Comparison of ENCODE assay signal across 26 cellular contexts in genomic region chr11:24351179-24351578, GRCh38.
"Had no signal": no experiment of that assay in that cellular context is flagged by ENCODE, and none has a peak within 500 bp of the region (broad histone marks: within the 10 kb centered on the region; RNA-seq: fewer than 3 reads in every experiment).

No MANE protein-coding gene starts in this region.

- H3K9me3 ChIP-seq: suprapubic skin, testis, thoracic aorta, thyroid gland, tibial artery, tibial nerve, transverse colon, upper lobe of left lung, upper lobe of right lung, uterus, vagina had no signal

- H3K27ac ChIP-seq: stomach, suprapubic skin, testis, thoracic aorta, thyroid gland, tibial artery, tibial nerve, transverse colon, upper lobe of left lung, upper lobe of right lung, uterus, vagina had no signal

- H3K36me3 ChIP-seq: stomach, suprapubic skin, thoracic aorta, thyroid gland, tibial artery, tibial nerve, transverse colon, upper lobe of left lung, upper lobe of right lung, uterus, vagina had no signal

- H3K27me3 ChIP-seq: stomach, suprapubic skin, testis, thyroid gland, tibial artery, tibial nerve, transverse colon, upper lobe of left lung, upper lobe of right lung, uterus, vagina had no signal

- DNase-seq: stimulated activated CD4-positive, alpha-beta T cell treated with anti-CD3 and anti-CD28 coated beads, Interleukin-2, amount 100 ng/mL, for 48 hours; stimulated activated CD4-positive, alpha-beta T cell treated with anti-CD3 and anti-CD28 coated beads, Interleukin-4, amount 100 ng/mL, for 1 hour; stimulated activated CD4-positive, alpha-beta T cell treated with anti-CD3 and anti-CD28 coated beads, Interleukin-4, amount 100 ng/mL, for 24 hours; stimulated activated CD4-positive, alpha-beta T cell treated with anti-CD3 and anti-CD28 coated beads, Interleukin-4, amount 100 ng/mL, for 4 hours; stimulated activated CD8-positive, alpha-beta memory T cell treated with anti-CD3 and anti-CD28 coated beads, Interleukin-4, amount 100 ng/mL, for 48 hours; stimulated activated naive B cell treated with anti-CD40 and anti-IgM and Interleukin-4, amounts not matched to agents 10 μg/mL and 1 μg/mL and 100 μg/mL, for 72 hours; stimulated activated naive CD4-positive, alpha-beta T cell; stimulated activated naive CD4-positive, alpha-beta T cell treated with Interleukin-2 at 50 U/mL for 16 hours; stimulated activated naive CD8-positive, alpha-beta T cell treated with anti-CD3 and anti-CD28 coated beads, Interleukin-15, amount 100 ng/mL, for 72 hours; stimulated activated naive CD8-positive, alpha-beta T cell treated with anti-CD3 and anti-CD28 coated beads, Interleukin-15, Interleukin-2, amounts not matched to agents 100 U/mL and 50 U/mL, for 24 hours; stomach; substantia nigra; testis; thyroid gland; tibial artery; transverse colon; trophoblast cell; upper lobe of left lung; upper lobe of right lung; uterus had no signal

- H3K4me1 ChIP-seq: stomach, suprapubic skin, testis, thyroid gland, tibial artery, tibial nerve, transverse colon, upper lobe of left lung, upper lobe of right lung, uterus, vagina had no signal

- H3K4me3 ChIP-seq: stomach, suprapubic skin, testis, thoracic aorta, thyroid gland, tibial artery, tibial nerve, transverse colon, upper lobe of left lung, upper lobe of right lung, uterus, vagina had no signal

- ATAC-seq: stimulated activated effector memory CD8-positive, alpha-beta T cell treated with anti-CD3 and anti-CD28 coated beads, Interleukin-12 subunit alpha, Interleukin-12 subunit beta, amount 100 ng/mL, for 72 hours; stimulated activated memory B cell treated with anti-CD40 and anti-IgM and Interleukin-4, amounts not matched to agents 10 μg/mL and 1 μg/mL and 100 μg/mL, for 72 hours; stimulated activated naive B cell treated with anti-CD40 and anti-IgM and Interleukin-4, amounts not matched to agents 10 μg/mL and 1 μg/mL and 100 μg/mL, for 72 hours; stimulated activated naive CD8-positive, alpha-beta T cell treated with anti-CD3 and anti-CD28 coated beads, Interleukin-15, amount 100 ng/mL, for 72 hours; stimulated activated naive CD8-positive, alpha-beta T cell treated with anti-CD3 and anti-CD28 coated beads, Interleukin-15, Interleukin-2, amounts not matched to agents 100 U/mL and 50 U/mL, for 24 hours; upper lobe of right lung had no signal
